In the genomic region with DNA sequence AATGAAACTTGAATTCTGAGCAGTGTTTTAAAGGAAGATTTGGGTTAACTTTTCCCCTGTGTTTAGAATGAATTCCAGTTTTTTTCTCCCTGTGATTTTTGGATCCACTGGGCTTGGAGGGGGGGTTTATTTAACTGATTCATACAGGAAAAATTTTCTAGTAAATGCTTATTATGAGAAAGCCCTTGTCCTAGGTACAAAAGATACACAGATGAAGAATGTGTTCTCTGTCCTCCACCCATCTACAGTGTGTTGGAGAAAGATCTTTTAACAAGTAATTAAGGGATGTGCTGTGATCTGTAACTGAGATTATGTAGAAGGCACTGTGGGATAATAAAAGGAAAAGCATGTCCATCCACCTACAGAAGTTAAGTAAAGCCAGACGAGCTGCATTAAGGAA, we compare ENCODE assay signal across 1 cellular context.
TF ChIP-seq lines count a peak whose summit lies in the region.

No MANE protein-coding gene starts in this region.

TF ChIP-seq in IMR-90, 13 proteins besides CTCF, POLR2A, EP300 and RAD21:
- TF ChIP-seq FOS (IDR thresholded peaks at IDR 0.05; ENCODE audit: low read depth, low read length) (no peak), BHLHE40 (IDR thresholded peaks at IDR 0.05; ENCODE audit: low read depth, low read length) (no peak), CEBPB (IDR thresholded peaks at IDR 0.05; ENCODE audit: low read depth, low read length) (no peak), MAZ (IDR thresholded peaks at IDR 0.05; ENCODE audit: borderline replicate concordance, low read depth, low read length) (no peak), NFE2L2 (IDR thresholded peaks at IDR 0.05; ENCODE audit: low read depth, low read length) (no peak), RCOR1 (IDR thresholded peaks at IDR 0.05; ENCODE audit: insufficient replicate concordance, low read length) (no peak), MAFK (IDR thresholded peaks at IDR 0.05; ENCODE audit: low read depth, low read length) (no peak), RFX5 (IDR thresholded peaks at IDR 0.05; ENCODE audit: low read depth, low read length) (no peak)
TF ChIP-seq in IMR-90: peak in this region for 0.
